In the genomic region with DNA sequence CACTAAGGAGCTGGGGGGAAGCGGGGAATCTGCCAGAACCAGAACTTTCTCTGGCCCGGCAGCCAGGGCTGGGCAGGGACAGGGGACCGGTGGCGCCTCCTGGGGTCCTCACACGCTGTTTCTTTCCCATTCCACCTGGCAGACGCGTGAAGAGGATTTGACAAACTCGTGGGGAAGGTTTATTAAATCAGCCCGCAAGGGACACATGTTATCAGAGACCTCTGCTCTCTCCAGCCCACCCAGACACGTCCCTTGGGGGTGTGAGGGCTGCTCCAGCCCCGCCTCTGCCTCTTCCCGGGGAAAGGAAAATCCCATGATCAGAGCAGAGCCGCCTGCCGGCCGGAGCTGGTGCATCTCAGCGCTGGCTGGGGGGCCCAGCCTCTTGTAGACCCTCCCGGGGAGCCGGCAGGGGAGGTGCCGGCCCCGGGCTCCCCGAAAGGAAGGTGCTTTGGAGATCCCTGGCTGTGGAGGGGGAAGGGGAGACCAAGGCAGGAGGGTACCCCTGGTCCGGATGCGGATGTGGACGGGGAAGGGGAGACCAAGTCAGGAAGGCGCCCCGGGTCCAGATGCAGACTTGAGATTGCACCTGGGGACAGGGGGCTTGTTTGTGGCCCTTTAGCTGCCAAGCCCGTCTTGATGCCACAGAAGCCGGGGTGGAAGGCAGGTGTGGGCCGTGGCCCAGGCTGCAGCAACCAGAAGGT, we compare ENCODE assay signal across 16 cellular contexts.
DNase-seq lines count a peak whose midpoint lies in the region; ATAC-seq, FAIRE-seq and TF ChIP-seq lines count a peak whose summit lies in the region.
"Had no signal": no experiment of that assay in that cellular context is flagged by ENCODE, and none has a peak within 500 bp of the region (broad histone marks: within the 10 kb centered on the region; RNA-seq: fewer than 3 reads in every experiment).

No MANE protein-coding gene starts in this region.

- peaks cover 0 to 23% (median 11%) of the 10 kb centered on the region in 4 donors for H3K36me3 ChIP-seq in esophagus muscularis mucosa
- H3K36me3 ChIP-seq: breast epithelium had no signal

- TF ChIP-seq POLR2A in esophagus muscularis mucosa (IDR thresholded peaks at IDR 0.05; ENCODE audit: low read depth) = no peak

- H3K27me3 Mint-ChIP-seq in progenitor cell of endocrine pancreas (no peaks in the 10 kb centered on the region), natural killer cell (ENCODE audit: low read depth in 2 of 2) (peaks cover 0 to 2% of the 10 kb centered on the region in 2 donors)
- H3K27me3 Mint-ChIP-seq: activated T-helper 17 cell treated with anti-CD3 and anti-CD28 coated beads, Interleukin-2, amount 50 U/mL, for 72 hours had no signal

- TF ChIP-seq EP300 in esophagus muscularis mucosa (IDR thresholded peaks at IDR 0.05) = no peak

- H3K4me1 Mint-ChIP-seq in progenitor cell of endocrine pancreas (ENCODE audit: low read depth) = peaks cover 2% of the 10 kb centered on the region
- peaks cover 0 to 9% of the 10 kb centered on the region in 2 donors for H3K4me1 Mint-ChIP-seq in natural killer cell
- H3K4me1 Mint-ChIP-seq: activated T-helper 17 cell treated with anti-CD3 and anti-CD28 coated beads, Interleukin-2, amount 50 U/mL, for 72 hours had no signal

- TF ChIP-seq CTCF in D721Med (IDR thresholded peaks at IDR 0.05; ENCODE audit: insufficient read depth, missing control alignments) (peak; percentile 49), esophagus muscularis mucosa (IDR thresholded peaks at IDR 0.05) (no peak), progenitor cell of endocrine pancreas (IDR thresholded peaks at IDR 0.05; ENCODE audit: unreplicated experiment) (no peak), natural killer cell (IDR thresholded peaks at IDR 0.05) (no peak)

- H3K4me1 ChIP-seq in esophagus muscularis mucosa = peaks cover 0 to 25% (median 24%) of the 10 kb centered on the region in 4 donors
- H3K4me1 ChIP-seq: breast epithelium had no signal

- peaks cover 0 to 12% (median 0%) of the 10 kb centered on the region in 4 donors for H3K27me3 ChIP-seq in esophagus muscularis mucosa
- H3K27me3 ChIP-seq: breast epithelium had no signal

- ATAC-seq in natural killer cell = no peak
- ATAC-seq: activated T-helper 17 cell treated with anti-CD3 and anti-CD28 coated beads, Interleukin-2, amount 50 U/mL, for 72 hours had no signal

- 61% methylated on average over 27 of the region's 29 CpGs for WGBS in esophagus muscularis mucosa

- H3K4me3 Mint-ChIP-seq in progenitor cell of endocrine pancreas (ENCODE audit: low read depth) (no peak overlapping the region), natural killer cell (no peak overlapping the region)
- H3K4me3 Mint-ChIP-seq: activated T-helper 17 cell treated with anti-CD3 and anti-CD28 coated beads, Interleukin-2, amount 50 U/mL, for 72 hours had no signal

- DNase-seq in D721Med (ENCODE audit: insufficient read length, low spot score) (peak; percentile 99), NCI-H524 treated with DMSO at 0.1 percent for 48 hours (lab: John Stamatoyannopoulos, UW) (peak; percentile 79), esophagus muscularis mucosa (ENCODE audit: extremely low spot score) (peak; percentile 85), progenitor cell of endocrine pancreas (ENCODE audit: low spot score, unreplicated experiment) (no peak), NCI-H2029 (lab: John Stamatoyannopoulos, UW) (no peak), inferior parietal cortex (ENCODE audit: extremely low spot score) (no peak), natural killer cell (no peak), activated T-cell treated with anti-CD3 and anti-CD28 coated beads for 4 hours (no peak)
- DNase-seq: activated CD4-positive, alpha-beta T cell treated with anti-CD3 and anti-CD28 coated beads for 48 hours; COR-L47; midbrain; stimulated activated CD4-positive, alpha-beta T cell treated with anti-CD3 and anti-CD28 coated beads, Interleukin-4, amount 100 ng/mL, for 24 hours; T-helper 1 cell had no signal

- H3K27ac ChIP-seq in esophagus muscularis mucosa (replicated peaks in 1 of 4) = no peak overlapping the region
- H3K27ac ChIP-seq: breast epithelium, psoas muscle had no signal

- no peak overlapping the region for H3K4me3 ChIP-seq in esophagus muscularis mucosa
- H3K4me3 ChIP-seq: breast epithelium, psoas muscle had no signal

- no peak for FAIRE-seq in D721Med (lab: Jason Lieb, UNC)

- H3K9me3 ChIP-seq in esophagus muscularis mucosa = no peaks in the 10 kb centered on the region
- H3K9me3 ChIP-seq: breast epithelium, psoas muscle had no signal

- H3K9me3 Mint-ChIP-seq in progenitor cell of endocrine pancreas (ENCODE audit: low read depth) (no peaks in the 10 kb centered on the region), natural killer cell (no peaks in the 10 kb centered on the region)
- H3K9me3 Mint-ChIP-seq: activated T-helper 17 cell treated with anti-CD3 and anti-CD28 coated beads, Interleukin-2, amount 50 U/mL, for 72 hours had no signal

- intact Hi-C loops in esophagus muscularis mucosa (cut with DNase I) = no loop called here
- intact Hi-C loops in natural killer cell (cut with micrococcal nuclease) = no loop called here

- H3K27ac Mint-ChIP-seq in progenitor cell of endocrine pancreas (peak overlapping the region; percentile 59), natural killer cell (no peak overlapping the region)
- H3K27ac Mint-ChIP-seq: activated T-helper 17 cell treated with anti-CD3 and anti-CD28 coated beads, Interleukin-2, amount 50 U/mL, for 72 hours had no signal

- H3K36me3 Mint-ChIP-seq in progenitor cell of endocrine pancreas (ENCODE audit: insufficient read depth) = no peaks in the 10 kb centered on the region
- H3K36me3 Mint-ChIP-seq in natural killer cell = no peaks in the 10 kb centered on the region

Comparison
In these comparisons a context has a peak if more than half of its experiments do, and no peak if none do; other contexts are left out.
1. DNase-seq: peak in D721Med (single experiment), NCI-H524 treated with DMSO at 0.1 percent for 48 hours (single experiment) and esophagus muscularis mucosa (single experiment); none in progenitor cell of endocrine pancreas (single experiment), NCI-H2029 (single experiment), inferior parietal cortex (single experiment), natural killer cell (single experiment) and activated T-cell treated with anti-CD3 and anti-CD28 coated beads for 4 hours (single experiment).